Comparison of ENCODE assay signal across 13 cellular contexts in genomic region chr2:30871980-30872789, GRCh38.
DNase-seq lines count a peak whose midpoint lies in the region; ATAC-seq, FAIRE-seq and TF ChIP-seq lines count a peak whose summit lies in the region.
"Had no signal": no experiment of that assay in that cellular context is flagged by ENCODE, and none has a peak within 500 bp of the region (broad histone marks: within the 10 kb centered on the region; RNA-seq: fewer than 3 reads in every experiment).

No MANE protein-coding gene starts in this region.

- peak overlapping the region; percentile 80 for H3K4me2 ChIP-seq in BLaER1

- H3K9ac ChIP-seq in BLaER1 = no peak overlapping the region

- H3K36me3 Mint-ChIP-seq in natural killer cell treated with Interleukin-12 subunit alpha and Interleukin-12 subunit beta and Interleukin-15 and Interleukin-18, amount 100 ng/mL, for 72 hours = no peaks in the 10 kb centered on the region

- TF ChIP-seq CTCF in RWPE2 (IDR thresholded peaks at IDR 0.05; ENCODE audit: poor library complexity, severe bottlenecking) = no peak

- DNase-seq in HPDE6-E6E7 (ENCODE audit: extremely low spot score) (peak; percentile 44), RWPE2 (ENCODE audit: low spot score) (no peak), iPS-NIHi11 (ENCODE audit: low spot score) (peak; percentile 49), UCSD-AML1 (lab: John Stamatoyannopoulos, UW; ENCODE audit: unreplicated experiment) (no peak), GM12892 (ENCODE audit: insufficient read length) (no peak), epidermal melanocyte (ENCODE audit: insufficient read length, low spot score) (no peak)
- no peak for DNase-seq in natural killer cell treated with Interleukin-12 subunit alpha and Interleukin-12 subunit beta and Interleukin-15 and Interleukin-18, amount 100 ng/mL, for 72 hours (ENCODE audit: low spot score)
- DNase-seq: activated CD4-positive, alpha-beta memory T cell treated with anti-CD3 and anti-CD28 coated beads, Interleukin-2, amount 10 ng/mL, durations not matched to agents 7 days and 5 days; activated naive CD4-positive, alpha-beta T cell treated with Interleukin-2 at 50 U/mL for 16 hours; spleen had no signal

- H4K20me1 ChIP-seq in BLaER1 = no peaks in the 10 kb centered on the region

- H3K9me3 ChIP-seq in BLaER1 (peaks cover 34% of the 10 kb centered on the region), RWPE2 (ENCODE audit: severe bottlenecking) (no peaks in the 10 kb centered on the region)

- H3K4me3 ChIP-seq in BLaER1 = no peak overlapping the region; the same call in 1 of the 2 replicates
- H3K4me3 ChIP-seq in RWPE2 (ENCODE audit: severe bottlenecking) = no peak overlapping the region
- H3K4me3 ChIP-seq: spleen had no signal

- H3K27me3 Mint-ChIP-seq in natural killer cell treated with Interleukin-12 subunit alpha and Interleukin-12 subunit beta and Interleukin-15 and Interleukin-18, amount 100 ng/mL, for 72 hours = peaks cover 8 to 27% of the 10 kb centered on the region in 2 donors

- H3K27me3 ChIP-seq in BLaER1 (no peaks in the 10 kb centered on the region), RWPE2 (ENCODE audit: insufficient read depth, poor library complexity, severe bottlenecking) (no peaks in the 10 kb centered on the region)

- no peak for FAIRE-seq in GM12892 (lab: Jason Lieb, UNC)

- no peak overlapping the region for H3K4me3 Mint-ChIP-seq in natural killer cell treated with Interleukin-12 subunit alpha and Interleukin-12 subunit beta and Interleukin-15 and Interleukin-18, amount 100 ng/mL, for 72 hours
- H3K4me3 Mint-ChIP-seq: activated CD4-positive, alpha-beta memory T cell treated with anti-CD3 and anti-CD28 coated beads, Interleukin-2, amount 10 ng/mL, durations not matched to agents 7 days and 5 days; nephron had no signal

- TF ChIP-seq POLR2A in GM12892 (IDR thresholded peaks at IDR 0.05; ENCODE audit: low read depth, low read length) = no peak

- H3K4me1 Mint-ChIP-seq in natural killer cell treated with Interleukin-12 subunit alpha and Interleukin-12 subunit beta and Interleukin-15 and Interleukin-18, amount 100 ng/mL, for 72 hours (ENCODE audit: low read depth in 2 of 2) = peaks cover 0 to under 1% of the 10 kb centered on the region in 2 donors
- H3K4me1 Mint-ChIP-seq: nephron had no signal

- ATAC-seq in RWPE2 (ENCODE audit: low read depth) = peak; percentile 95
- ATAC-seq in natural killer cell treated with Interleukin-12 subunit alpha and Interleukin-12 subunit beta and Interleukin-15 and Interleukin-18, amount 100 ng/mL, for 72 hours = no peak

- H3K4me1 ChIP-seq in BLaER1 (peaks cover 45% of the 10 kb centered on the region), RWPE2 (ENCODE audit: insufficient read depth, poor library complexity, severe bottlenecking) (peaks cover 12% of the 10 kb centered on the region)

- H3K36me3 ChIP-seq in BLaER1 (no peaks in the 10 kb centered on the region), RWPE2 (ENCODE audit: low read depth) (no peaks in the 10 kb centered on the region)
- H3K36me3 ChIP-seq: spleen had no signal

- H3K9me3 Mint-ChIP-seq in natural killer cell treated with Interleukin-12 subunit alpha and Interleukin-12 subunit beta and Interleukin-15 and Interleukin-18, amount 100 ng/mL, for 72 hours = peaks cover 4% of the 10 kb centered on the region
- H3K9me3 Mint-ChIP-seq: activated CD4-positive, alpha-beta memory T cell treated with anti-CD3 and anti-CD28 coated beads, Interleukin-2, amount 10 ng/mL, durations not matched to agents 7 days and 5 days had no signal

- H3K27ac Mint-ChIP-seq in natural killer cell treated with Interleukin-12 subunit alpha and Interleukin-12 subunit beta and Interleukin-15 and Interleukin-18, amount 100 ng/mL, for 72 hours = no peak overlapping the region
- H3K27ac Mint-ChIP-seq: activated CD4-positive, alpha-beta memory T cell treated with anti-CD3 and anti-CD28 coated beads, Interleukin-2, amount 10 ng/mL, durations not matched to agents 7 days and 5 days had no signal

- H3K27ac ChIP-seq in BLaER1 (peak overlapping the region; percentile 29; the same call in 1 of the 2 replicates), RWPE2 (ENCODE audit: poor library complexity, severe bottlenecking) (no peak overlapping the region)
- H3K27ac ChIP-seq: HL-60, spleen had no signal

Comparison
In these comparisons a context has a peak if more than half of its experiments do, and no peak if none do; other contexts are left out.
1. DNase-seq: peak in HPDE6-E6E7 (single experiment) and iPS-NIHi11 (single experiment); none in RWPE2 (single experiment), UCSD-AML1 (single experiment), GM12892 (single experiment), epidermal melanocyte (single experiment) and natural killer cell treated with Interleukin-12 subunit alpha and Interleukin-12 subunit beta and Interleukin-15 and Interleukin-18, amount 100 ng/mL, for 72 hours (single experiment).